In genomic region chr12:109053382-109054123, GRCh38 we compare ENCODE assay signal across 8 cellular contexts. TPM values are rescaled to one million over a fixed set of nuclear protein-coding genes. Genes with fewer than 3 reads are reported as not detected.
DNase-seq lines count a peak whose midpoint lies in the region; ATAC-seq and TF ChIP-seq lines count a peak whose summit lies in the region.

No MANE protein-coding gene starts in this region.

- H3K4me1 Mint-ChIP-seq in activated T-cell treated with anti-CD3 and anti-CD28 coated beads, Interleukin-2, amount 50 U/mL, for 24 hours (ENCODE audit: low read depth) = peaks cover 23% of the 10 kb centered on the region

- no peak for TF ChIP-seq CTCF in heart right ventricle (IDR thresholded peaks at IDR 0.05)

- no peaks in the 10 kb centered on the region for H3K27me3 Mint-ChIP-seq in activated T-cell treated with anti-CD3 and anti-CD28 coated beads, Interleukin-2, amount 50 U/mL, for 24 hours

- H3K4me1 ChIP-seq in heart right ventricle = peaks cover 2 to 24% (median 17%) of the 10 kb centered on the region in 9 donors
- H3K4me1 ChIP-seq in right cardiac atrium (ENCODE audit: control insufficient read depth, insufficient read depth, low read length) = peaks cover 6% of the 10 kb centered on the region
- peaks cover 15% of the 10 kb centered on the region for H3K4me1 ChIP-seq in skeletal muscle satellite cell (ENCODE audit: control insufficient read depth, insufficient read depth, low read length)

- intact Hi-C loops in heart right ventricle (cut with DNase I) = loop anchor here in 1 of 10 donors (2.0 kb wide), 1 partner anchor 251 kb away; no protein-coding TSS in a partner anchor
- intact Hi-C loops in cardiac septum (cut with DNase I) = no loop called here
- intact Hi-C loops in right cardiac atrium (cut with DNase I) = no loop called here

- H3K27ac Mint-ChIP-seq in activated T-cell treated with anti-CD3 and anti-CD28 coated beads, Interleukin-2, amount 50 U/mL, for 24 hours = peak overlapping the region; percentile 96

- peak in 1 of 8 donors; percentile 4 for ATAC-seq in heart right ventricle
- no peak for ATAC-seq in right cardiac atrium
- ATAC-seq in GM21381 (IDR thresholded peaks at IDR 0.05; ENCODE audit: unreplicated experiment) = no peak

- H3K4me3 ChIP-seq in heart right ventricle = peak overlapping the region in 9 of 10 donors; percentile 63 to 99 (median 89)
- H3K4me3 ChIP-seq in right cardiac atrium (ENCODE audit: low read length) = peak overlapping the region; percentile 91
- H3K4me3 ChIP-seq in skeletal muscle satellite cell (ENCODE audit: low read length) = peak overlapping the region; percentile 99

- peak overlapping the region; percentile 95 for H3K9ac ChIP-seq in skeletal muscle satellite cell (ENCODE audit: low read depth, low read length)

- peaks cover 0 to 23% (median 15%) of the 10 kb centered on the region in 9 donors for H3K36me3 ChIP-seq in heart right ventricle
- H3K36me3 ChIP-seq in skeletal muscle satellite cell (ENCODE audit: insufficient read depth, low read length) = no peaks in the 10 kb centered on the region

- H3K4me2 ChIP-seq in skeletal muscle satellite cell (ENCODE audit: low read length) = peak overlapping the region; percentile 100

- H3K9me3 ChIP-seq in heart right ventricle (no peaks in the 10 kb centered on the region), right cardiac atrium (ENCODE audit: control insufficient read depth, low read length) (no peaks in the 10 kb centered on the region), skeletal muscle satellite cell (replicated peaks; ENCODE audit: low read length) (no peaks in the 10 kb centered on the region)

- 12 to 13% methylated on average over 9 of the region's 9 CpGs for WGBS in heart right ventricle, 2 donors
- WGBS in right cardiac atrium = 13% methylated on average over 9 of the region's 9 CpGs

- H3K9me3 Mint-ChIP-seq in activated T-cell treated with anti-CD3 and anti-CD28 coated beads, Interleukin-2, amount 50 U/mL, for 24 hours = no peaks in the 10 kb centered on the region

- DNase-seq in heart right ventricle (no peak), cardiac septum (ENCODE audit: low spot score) (no peak), HT-29 (ENCODE audit: low spot score) (peak; percentile 1), right cardiac atrium (no peak), NCI-H2227 treated with DMSO at 0.1 percent for 48 hours (lab: John Stamatoyannopoulos, UW) (no peak)
- peak; percentile 59 for DNase-seq in activated T-cell treated with anti-CD3 and anti-CD28 coated beads, Interleukin-2, amount 50 U/mL, for 24 hours

- peak overlapping the region; percentile 83 for H3K4me3 Mint-ChIP-seq in activated T-cell treated with anti-CD3 and anti-CD28 coated beads, Interleukin-2, amount 50 U/mL, for 24 hours

- H3K36me3 Mint-ChIP-seq in activated T-cell treated with anti-CD3 and anti-CD28 coated beads, Interleukin-2, amount 50 U/mL, for 24 hours (ENCODE audit: low read depth) = peaks cover 29% of the 10 kb centered on the region

- H3K27me3 ChIP-seq in heart right ventricle = no peaks in the 10 kb centered on the region
- H3K27me3 ChIP-seq in right cardiac atrium (ENCODE audit: control insufficient read depth, insufficient read depth) = no peaks in the 10 kb centered on the region
- no peaks in the 10 kb centered on the region for H3K27me3 ChIP-seq in skeletal muscle satellite cell (ENCODE audit: control insufficient read depth, insufficient read depth, low read length)

- H3K27ac ChIP-seq in heart right ventricle (peak overlapping the region in 9 of 10 donors; percentile 83 to 96 (median 90)), right cardiac atrium (ENCODE audit: low read length) (peak overlapping the region; percentile 86)

RNA-seq across cellular contexts. Expression of gene USP30, which starts 1.2 kb away (rescaled TPM):
- total RNA-seq in heart right ventricle (10 to 100 TPM in 8 of 10 donors, 1 to 10 TPM in 2; 8.8 to 22.2 (median 13.1) TPM), cardiac septum (15.9 TPM), right cardiac atrium (10 to 100 TPM; 10.1 to 12.7 (median 11.7) TPM)
- polyA plus RNA-seq in heart right ventricle (10 to 100 TPM in 1 of 2 donors, 1 to 10 TPM in 1; 4.8 to 10.5 TPM), right cardiac atrium (7.5 TPM)
- 6.2 and 15.5 TPM in 2 replicates for total RNA-seq in HT-29 (2014; rRNA removed; shearing (Covaris generic))
- total RNA-seq in skeletal muscle satellite cell (2012; rRNA removed) = 3.8 and 5.7 TPM in 2 replicates

RNA-seq across cellular contexts. Expression of gene SVOP, which starts 32.7 kb away (rescaled TPM):
- total RNA-seq in heart right ventricle (1 to 10 TPM in 9 of 10 donors, under 1 TPM in 1; 0.17 to 2.8 (median 2.2) TPM), cardiac septum (1.9 TPM), right cardiac atrium (under 1 TPM; 0.03 to 0.45 (median 0.11) TPM)
- polyA plus RNA-seq in heart right ventricle (1 to 10 TPM in 1 of 2 donors, under 1 TPM in 1; 0.28 to 1.6 TPM), right cardiac atrium (0.32 TPM)
- 0.03 TPM in 1 of 2 replicates, not detected in the other for total RNA-seq in HT-29 (2014; rRNA removed; shearing (Covaris generic))
- not detected in 2 replicates for total RNA-seq in skeletal muscle satellite cell (2012; rRNA removed)

RNA-seq across cellular contexts. Expression of gene ALKBH2, which starts 39.7 kb away (rescaled TPM):
- total RNA-seq in heart right ventricle = 10 to 100 TPM in 1 of 10 donors, 1 to 10 TPM in 9; 5.4 to 11.7 (median 7.1) TPM
- 10 to 100 TPM; 19.4 to 20.6 TPM for polyA plus RNA-seq in heart right ventricle
- total RNA-seq in cardiac septum = 9.7 TPM
- total RNA-seq in HT-29 (2014; rRNA removed; shearing (Covaris generic)) = 41.0 and 44.7 TPM in 2 replicates
- 10 to 100 TPM in 1 of 4 donors, 1 to 10 TPM in 3; 7.4 to 12.2 (median 7.6) TPM for total RNA-seq in right cardiac atrium
- polyA plus RNA-seq in right cardiac atrium = 12.2 TPM
- 25.6 and 28.4 TPM in 2 replicates for total RNA-seq in skeletal muscle satellite cell (2012; rRNA removed)

RNA-seq across cellular contexts. Expression of gene UNG, which starts 43.8 kb away (rescaled TPM):
- 10 to 100 TPM; 21.6 to 37.3 (median 27.8) TPM for total RNA-seq in heart right ventricle
- 10 to 100 TPM; 14.2 to 17.0 TPM for polyA plus RNA-seq in heart right ventricle
- total RNA-seq in cardiac septum = 25.5 TPM
- total RNA-seq in HT-29 (2014; rRNA removed; shearing (Covaris generic)) = 134 and 158 TPM in 2 replicates
- 10 to 100 TPM; 10.3 to 16.6 (median 13.2) TPM for total RNA-seq in right cardiac atrium
- polyA plus RNA-seq in right cardiac atrium = 10.3 TPM
- 17.3 and 23.3 TPM in 2 replicates for total RNA-seq in skeletal muscle satellite cell (2012; rRNA removed)

Comparison
In these comparisons a context has a peak if more than half of its experiments do, and no peak if none do; other contexts are left out.
1. DNase-seq: peak in HT-29 (single experiment) and activated T-cell treated with anti-CD3 and anti-CD28 coated beads, Interleukin-2, amount 50 U/mL, for 24 hours (single experiment); none in heart right ventricle (0 of 2), cardiac septum (single experiment), right cardiac atrium (0 of 3) and NCI-H2227 treated with DMSO at 0.1 percent for 48 hours (single experiment).
2. Peak in every context shown above with its lines, with median percentiles within 50 percentile points of each other: H3K4me3 ChIP-seq.